11 cellular contexts compared by ENCODE assay signal in genomic region chr20:44153636-44154043, GRCh38. TPM values are rescaled to one million over a fixed set of nuclear protein-coding genes. Genes with fewer than 3 reads are reported as not detected.
DNase-seq lines count a peak whose midpoint lies in the region; ATAC-seq and TF ChIP-seq lines count a peak whose summit lies in the region.
"Had no signal": no experiment of that assay in that cellular context is flagged by ENCODE, and none has a peak within 500 bp of the region (broad histone marks: within the 10 kb centered on the region; RNA-seq: fewer than 3 reads in every experiment).

No MANE protein-coding gene starts in this region.

- no peaks in the 10 kb centered on the region for H3K9me3 Mint-ChIP-seq in activated CD8-positive, alpha-beta T cell treated with anti-CD3 and anti-CD28 coated beads, Interleukin-2, amount 10 ng/mL, durations not matched to agents 7 days and 5 days (ENCODE audit: insufficient read depth)
- H3K9me3 Mint-ChIP-seq in stimulated activated naive B cell treated with anti-CD40 and anti-IgM and Interleukin-4, amounts not matched to agents 10 μg/mL and 1 μg/mL and 100 μg/mL, for 72 hours, result peaks cover 0 to under 1% of the 10 kb centered on the region in 2 donors
- H3K9me3 Mint-ChIP-seq: immature natural killer cell had no signal

- peaks cover 12% of the 10 kb centered on the region for H3K27me3 Mint-ChIP-seq in activated CD8-positive, alpha-beta T cell treated with anti-CD3 and anti-CD28 coated beads, Interleukin-2, amount 10 ng/mL, durations not matched to agents 7 days and 5 days (ENCODE audit: low read depth)
- H3K27me3 Mint-ChIP-seq in stimulated activated naive B cell treated with anti-CD40 and anti-IgM and Interleukin-4, amounts not matched to agents 10 μg/mL and 1 μg/mL and 100 μg/mL, for 72 hours, result peaks cover 28 to 40% of the 10 kb centered on the region in 2 donors

- peak; percentile 87 for ATAC-seq in activated CD8-positive, alpha-beta T cell treated with anti-CD3 and anti-CD28 coated beads, Interleukin-2, amount 10 ng/mL, durations not matched to agents 7 days and 5 days
- ATAC-seq in foreskin keratinocyte, result peak; percentile 69
- no peak for ATAC-seq in body of pancreas
- ATAC-seq in stimulated activated naive B cell treated with anti-CD40 and anti-IgM and Interleukin-4, amounts not matched to agents 10 μg/mL and 1 μg/mL and 100 μg/mL, for 72 hours (replicated peaks), result no peak
- no peak for ATAC-seq in HG03139 (IDR thresholded peaks at IDR 0.05; ENCODE audit: unreplicated experiment)

- H3K36me3 Mint-ChIP-seq in activated CD8-positive, alpha-beta T cell treated with anti-CD3 and anti-CD28 coated beads, Interleukin-2, amount 10 ng/mL, durations not matched to agents 7 days and 5 days (ENCODE audit: low read depth), result no peaks in the 10 kb centered on the region
- no peaks in the 10 kb centered on the region for H3K36me3 Mint-ChIP-seq in stimulated activated naive B cell treated with anti-CD40 and anti-IgM and Interleukin-4, amounts not matched to agents 10 μg/mL and 1 μg/mL and 100 μg/mL, for 72 hours
- H3K36me3 Mint-ChIP-seq: immature natural killer cell had no signal

- CTCF ChIA-PET in activated CD8-positive, alpha-beta T cell treated with anti-CD3 and anti-CD28 coated beads, Interleukin-2, amount 10 ng/mL, durations not matched to agents 7 days and 5 days (lab: Charles Lee), result interaction anchor here (0.6 to 1.8 kb wide), 4 partner anchors 18 to 157 kb away, joined by 3 to 8 read pairs (median 4); partner anchors contain the start of gene FITM2

- H3K4me1 ChIP-seq in foreskin keratinocyte, result peaks cover 27% of the 10 kb centered on the region
- peaks cover 0 to 41% (median 4%) of the 10 kb centered on the region in 4 donors for H3K4me1 ChIP-seq in stomach
- no peaks in the 10 kb centered on the region for H3K4me1 ChIP-seq in body of pancreas

- WGBS in stomach, 5 donors, result 29 to 52% (median 48%) methylated on average over 6 of the region's 6 CpGs
- WGBS in body of pancreas, 2 donors, result 45 to 50% methylated on average over 6 of the region's 6 CpGs

- intact Hi-C loops in stomach (cut with DNase I; ENCODE audit: low total_unique reads), result no loop called here
- intact Hi-C loops in body of pancreas (cut with DNase I), result no loop called here

- H3K9me3 ChIP-seq in stomach (no peaks in the 10 kb centered on the region), body of pancreas (no peaks in the 10 kb centered on the region)

- DNase-seq in activated T-cell treated with anti-CD3 and anti-CD28 coated beads, Interleukin-2, amount 50 U/mL, for 1 hour, result peak; percentile 29
- DNase-seq in activated T-cell treated with anti-CD3 and anti-CD28 coated beads for 4 hours (no peak), foreskin keratinocyte (peak; percentile 40 to 62), stomach (no peak), body of pancreas (no peak)
- no peak for DNase-seq in activated CD8-positive, alpha-beta T cell treated with anti-CD3 and anti-CD28 coated beads, Interleukin-2, amount 10 ng/mL, durations not matched to agents 7 days and 5 days
- no peak for DNase-seq in stimulated activated naive B cell treated with anti-CD40 and anti-IgM and Interleukin-4, amounts not matched to agents 10 μg/mL and 1 μg/mL and 100 μg/mL, for 72 hours
- DNase-seq: immature natural killer cell, NCI-H1436 had no signal

- H3K27ac ChIP-seq in foreskin keratinocyte (peak overlapping the region; percentile 22), stomach (peak overlapping the region in 4 of 5 donors; percentile 68 to 81 (median 72)), body of pancreas (no peak overlapping the region)

- no peak for TF ChIP-seq CTCF in foreskin keratinocyte (conservative IDR thresholded peaks at IDR 0.05)
- TF ChIP-seq CTCF in stomach (IDR thresholded peaks at IDR 0.05), result no peak
- no peak for TF ChIP-seq CTCF in body of pancreas (IDR thresholded peaks at IDR 0.05)

- POLR2A ChIA-PET in activated CD8-positive, alpha-beta T cell treated with anti-CD3 and anti-CD28 coated beads, Interleukin-2, amount 10 ng/mL, durations not matched to agents 7 days and 5 days (lab: Charles Lee), result interaction anchor here (1.2 kb wide), 1 partner anchor 10 kb away, joined by 3 read pairs; no protein-coding TSS in a partner anchor

- no peaks in the 10 kb centered on the region for H3K27me3 ChIP-seq in foreskin keratinocyte
- H3K27me3 ChIP-seq in stomach, result peaks cover 0 to 8% (median 4%) of the 10 kb centered on the region in 3 donors
- H3K27me3 ChIP-seq in body of pancreas, result no peaks in the 10 kb centered on the region

- TF ChIP-seq EP300 in stomach (IDR thresholded peaks at IDR 0.05), result no peak

- no peak overlapping the region for H3K4me3 Mint-ChIP-seq in activated CD8-positive, alpha-beta T cell treated with anti-CD3 and anti-CD28 coated beads, Interleukin-2, amount 10 ng/mL, durations not matched to agents 7 days and 5 days
- H3K4me3 Mint-ChIP-seq in stimulated activated naive B cell treated with anti-CD40 and anti-IgM and Interleukin-4, amounts not matched to agents 10 μg/mL and 1 μg/mL and 100 μg/mL, for 72 hours, result no peak overlapping the region
- H3K4me3 Mint-ChIP-seq: immature natural killer cell had no signal

- TF ChIP-seq POLR2A in stomach (IDR thresholded peaks at IDR 0.05) (no peak), body of pancreas (IDR thresholded peaks at IDR 0.05) (no peak)

- no peak overlapping the region for H3K4me3 ChIP-seq in stomach
- H3K4me3 ChIP-seq in body of pancreas, result no peak overlapping the region

- H3K36me3 ChIP-seq in stomach (peaks cover 0 to 3% (median 0%) of the 10 kb centered on the region in 4 donors), body of pancreas (replicated peaks in 1 of 2; ENCODE audit: insufficient read depth in 1 of 2, low read depth in 2 of 2) (no peaks in the 10 kb centered on the region)

- no peak overlapping the region for H3K27ac Mint-ChIP-seq in activated CD8-positive, alpha-beta T cell treated with anti-CD3 and anti-CD28 coated beads, Interleukin-2, amount 10 ng/mL, durations not matched to agents 7 days and 5 days
- no peak overlapping the region for H3K27ac Mint-ChIP-seq in stimulated activated naive B cell treated with anti-CD40 and anti-IgM and Interleukin-4, amounts not matched to agents 10 μg/mL and 1 μg/mL and 100 μg/mL, for 72 hours
- H3K27ac Mint-ChIP-seq: immature natural killer cell had no signal

- H3K4me1 Mint-ChIP-seq in activated CD8-positive, alpha-beta T cell treated with anti-CD3 and anti-CD28 coated beads, Interleukin-2, amount 10 ng/mL, durations not matched to agents 7 days and 5 days (ENCODE audit: low read depth), result peaks cover 10% of the 10 kb centered on the region
- no peaks in the 10 kb centered on the region for H3K4me1 Mint-ChIP-seq in stimulated activated naive B cell treated with anti-CD40 and anti-IgM and Interleukin-4, amounts not matched to agents 10 μg/mL and 1 μg/mL and 100 μg/mL, for 72 hours
- H3K4me1 Mint-ChIP-seq: immature natural killer cell had no signal

RNA-seq across cellular contexts. Expression of gene JPH2, which starts 33.3 kb away (rescaled TPM):
- under 1 TPM in 1 of 2 experiments, not detected in 1; 0.10 TPM for total RNA-seq in activated CD8-positive, alpha-beta T cell treated with anti-CD3 and anti-CD28 coated beads, Interleukin-2, amount 10 ng/mL, durations not matched to agents 7 days and 5 days
- total RNA-seq in foreskin keratinocyte (7.1 and 7.8 TPM in 2 replicates), stomach (10 to 100 TPM in 4 of 5 donors, 1 to 10 TPM in 1; 7.6 to 51.9 (median 38.9) TPM), body of pancreas (1 to 10 TPM; 1.6 to 2.1 TPM)
- polyA plus RNA-seq in foreskin keratinocyte (2.6 and 3.0 TPM in 2 replicates), stomach (1 to 10 TPM in 2 of 3 donors, under 1 TPM in 1; 0.15 to 9.1 (median 1.1) TPM)
- total RNA-seq: pulmonary artery endothelial cell had no signal
- polyA plus RNA-seq: immature natural killer cell had no signal

RNA-seq across cellular contexts. Expression of gene OSER1, which starts 56.9 kb away (rescaled TPM):
- total RNA-seq in activated CD8-positive, alpha-beta T cell treated with anti-CD3 and anti-CD28 coated beads, Interleukin-2, amount 10 ng/mL, durations not matched to agents 7 days and 5 days, result 10 to 100 TPM; 19.1 to 19.9 TPM
- 29.9 and 32.9 TPM in 2 replicates for total RNA-seq in foreskin keratinocyte
- polyA plus RNA-seq in foreskin keratinocyte, result 27.6 and 33.1 TPM in 2 replicates
- 10 to 100 TPM in 4 of 5 donors, 1 to 10 TPM in 1; 7.8 to 87.5 (median 31.9) TPM for total RNA-seq in stomach
- 10 to 100 TPM; 22.9 to 33.5 (median 30.9) TPM for polyA plus RNA-seq in stomach
- 10 to 100 TPM in 1 of 2 donors, 1 to 10 TPM in 1; 2.0 to 17.1 TPM for total RNA-seq in body of pancreas

Comparison
In these comparisons a context has a peak if more than half of its experiments do, and no peak if none do; other contexts are left out.
1. DNase-seq: peak in activated T-cell treated with anti-CD3 and anti-CD28 coated beads, Interleukin-2, amount 50 U/mL, for 1 hour (single experiment) and foreskin keratinocyte (2 of 2); none in activated T-cell treated with anti-CD3 and anti-CD28 coated beads for 4 hours (single experiment), activated CD8-positive, alpha-beta T cell treated with anti-CD3 and anti-CD28 coated beads, Interleukin-2, amount 10 ng/mL, durations not matched to agents 7 days and 5 days (single experiment), stomach (single experiment), body of pancreas (0 of 4) and stimulated activated naive B cell treated with anti-CD40 and anti-IgM and Interleukin-4, amounts not matched to agents 10 μg/mL and 1 μg/mL and 100 μg/mL, for 72 hours (single experiment).
2. ATAC-seq: peak in activated CD8-positive, alpha-beta T cell treated with anti-CD3 and anti-CD28 coated beads, Interleukin-2, amount 10 ng/mL, durations not matched to agents 7 days and 5 days (single experiment) and foreskin keratinocyte (single experiment); none in body of pancreas (single experiment), stimulated activated naive B cell treated with anti-CD40 and anti-IgM and Interleukin-4, amounts not matched to agents 10 μg/mL and 1 μg/mL and 100 μg/mL, for 72 hours (0 of 2) and HG03139 (single experiment).
3. H3K27ac ChIP-seq: peak in foreskin keratinocyte (single experiment) and stomach (4 of 5); none in body of pancreas (0 of 4).